Comparison of ENCODE assay signal across 6 cellular contexts in genomic region chr14:96671218-96671617, GRCh38.
"Had no signal": no experiment of that assay in that cellular context is flagged by ENCODE, and none has a peak within 500 bp of the region (broad histone marks: within the 10 kb centered on the region; RNA-seq: fewer than 3 reads in every experiment).

No MANE protein-coding gene starts in this region.

- H3K9ac ChIP-seq: GM23248 had no signal

- ATAC-seq: K562 had no signal

- H3K36me3 ChIP-seq: HAP-1 had no signal

- H3K4me3 ChIP-seq: GM23248, HAP-1, K562 had no signal

- DNase-seq: GM23248, GOT3, H7, IMR-90 had no signal

- H2AFZ ChIP-seq: GM23248 had no signal

- H3K4me1 ChIP-seq: HAP-1 had no signal

- H3K9me3 ChIP-seq: HAP-1 had no signal

- H3K27ac ChIP-seq: GM23248 had no signal
